ENCODE assay signal across 11 cellular contexts in the genomic region with DNA sequence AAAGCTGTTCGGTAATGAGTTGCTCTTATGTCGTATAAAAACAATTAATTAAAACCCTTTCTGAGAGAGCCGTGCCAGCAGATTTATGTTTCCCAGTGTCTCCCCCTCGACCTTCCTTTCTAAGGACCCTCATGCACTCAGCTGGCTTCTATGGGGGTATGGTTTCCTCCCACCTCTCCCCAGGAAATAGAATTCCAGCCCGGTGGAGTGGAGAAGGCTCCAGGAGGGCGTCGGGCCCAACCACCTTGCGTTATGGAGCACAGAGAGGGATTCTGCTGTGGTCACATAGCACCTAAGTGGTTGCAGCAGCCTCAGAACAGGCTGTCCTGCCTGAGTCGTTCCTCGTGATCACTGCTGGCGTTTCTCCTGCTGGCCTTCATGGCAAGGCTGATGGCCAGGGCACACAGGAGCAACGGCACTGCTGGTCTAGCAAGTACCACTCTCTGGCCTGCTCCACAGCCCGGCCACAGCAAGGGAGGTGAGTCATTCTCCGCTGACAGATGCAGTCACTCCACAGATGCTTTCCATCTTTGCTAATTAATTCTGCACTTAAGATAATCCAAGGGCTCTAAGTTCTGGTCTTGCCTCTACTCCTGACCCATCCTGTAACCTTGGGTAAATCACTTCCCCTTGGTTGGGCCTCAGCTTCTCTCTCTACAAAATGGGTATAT.
A peak's percentile ranks its signal among the peaks of the same experiment; 100 is the strongest.
DNase-seq lines count a peak whose midpoint lies in the region; ATAC-seq and TF ChIP-seq lines count a peak whose summit lies in the region.
"Had no signal": no experiment of that assay in that cellular context is flagged by ENCODE, and none has a peak within 500 bp of the region (broad histone marks: within the 10 kb centered on the region; RNA-seq: fewer than 3 reads in every experiment).

No MANE protein-coding gene starts in this region.

- TF ChIP-seq CTCF in glutamatergic neuron (IDR thresholded peaks at IDR 0.05; ENCODE audit: partially characterized antibody, unreplicated experiment) (no peak), psoas muscle (IDR thresholded peaks at IDR 0.05) (no peak)

- peaks cover 15% of the 10 kb centered on the region for H3K4me1 ChIP-seq in psoas muscle

- peaks cover under 1% of the 10 kb centered on the region for H3K36me3 Mint-ChIP-seq in glutamatergic neuron (ENCODE audit: unreplicated experiment)
- H3K36me3 Mint-ChIP-seq: stimulated activated memory B cell treated with anti-CD40 and anti-IgM and Interleukin-4, amounts not matched to agents 10 μg/mL and 1 μg/mL and 100 μg/mL, for 72 hours had no signal

- peak overlapping the region; percentile 58 for H3K27ac ChIP-seq in psoas muscle

- CTCF ChIA-PET in HEK293T (lab: Yijun Ruan, JAX) = interaction anchor here (0.7 kb wide), 1 partner anchor 18 kb away, joined by 4 read pairs; no protein-coding TSS in a partner anchor

- H3K4me1 Mint-ChIP-seq in glutamatergic neuron (ENCODE audit: low read depth, unreplicated experiment) = peaks cover 8% of the 10 kb centered on the region

- H3K9me3 ChIP-seq in psoas muscle = no peaks in the 10 kb centered on the region

- POLR2A ChIA-PET in HEK293T (lab: Yijun Ruan, JAX) = no interaction called here

- intact Hi-C loops in psoas muscle (cut with DNase I) = no loop called here

- no peaks in the 10 kb centered on the region for H3K36me3 ChIP-seq in psoas muscle (ENCODE audit: insufficient read depth in 1 of 2, low read depth in 1 of 2)

- peak overlapping the region; percentile 28 for H3K27ac Mint-ChIP-seq in glutamatergic neuron (ENCODE audit: unreplicated experiment)
- H3K27ac Mint-ChIP-seq: stimulated activated memory B cell treated with anti-CD40 and anti-IgM and Interleukin-4, amounts not matched to agents 10 μg/mL and 1 μg/mL and 100 μg/mL, for 72 hours had no signal

- DNase-seq in G401 (ENCODE audit: low spot score) (peak; percentile 73), amniotic stem cell (lab: John Stamatoyannopoulos, UW) (peak; percentile 25), glutamatergic neuron (no peak), psoas muscle (peak; percentile 85 to 95), KBM-7 (no peak), HEK293T (ENCODE audit: extremely low spot score) (no peak), NCI-H2196 (lab: John Stamatoyannopoulos, UW; ENCODE audit: unreplicated experiment) (no peak)
- DNase-seq in stimulated activated CD8-positive, alpha-beta memory T cell treated with anti-CD3 and anti-CD28 coated beads, Interleukin-4, amount 100 ng/mL, for 48 hours = no peak

- ATAC-seq in psoas muscle = peak; percentile 98 to 100 (median 98)
- ATAC-seq: HepG2; stimulated activated memory B cell treated with anti-CD40 and anti-IgM and Interleukin-4, amounts not matched to agents 10 μg/mL and 1 μg/mL and 100 μg/mL, for 72 hours had no signal

- WGBS in psoas muscle, 3 donors = 35 to 42% (median 37%) methylated on average over 14 of the region's 14 CpGs

- peaks cover 10% of the 10 kb centered on the region for H3K27me3 Mint-ChIP-seq in glutamatergic neuron (ENCODE audit: unreplicated experiment)

- no peak overlapping the region for H3K4me3 Mint-ChIP-seq in glutamatergic neuron (ENCODE audit: unreplicated experiment)
- H3K4me3 Mint-ChIP-seq: stimulated activated memory B cell treated with anti-CD40 and anti-IgM and Interleukin-4, amounts not matched to agents 10 μg/mL and 1 μg/mL and 100 μg/mL, for 72 hours had no signal

- no peak overlapping the region for H3K4me3 ChIP-seq in psoas muscle
- H3K4me3 ChIP-seq: smooth muscle cell had no signal

- peaks cover 4% of the 10 kb centered on the region for H3K9me3 Mint-ChIP-seq in glutamatergic neuron (ENCODE audit: unreplicated experiment)

- in situ Hi-C loops in G401 (cut with HindIII; ENCODE audit: low sequenced_read_pairs) (no loop called here), KBM-7 (cut with MboI; ENCODE audit: low pct_unique_long_range_greater_than_20kb, low sequenced_read_pairs) (no loop called here)

- H3K27me3 ChIP-seq in psoas muscle (ENCODE audit: insufficient read depth in 3 of 3, low read length in 2 of 3) = no peaks in the 10 kb centered on the region

TF ChIP-seq in HEK293T, 16 proteins besides CTCF, POLR2A, EP300 and RAD21:
- no peak for TF ChIP-seq SP1 (IDR thresholded peaks at IDR 0.05)
- no peak for TF ChIP-seq NFRKB (IDR thresholded peaks at IDR 0.05)
- no peak for TF ChIP-seq SUZ12 (IDR thresholded peaks at IDR 0.05)
- no peak for TF ChIP-seq ZNF384 (IDR thresholded peaks at IDR 0.05)
- TF ChIP-seq ELF4 (IDR thresholded peaks at IDR 0.05) = no peak
- TF ChIP-seq LEF1 (IDR thresholded peaks at IDR 0.05; ENCODE audit: borderline replicate concordance) = no peak
- no peak for TF ChIP-seq HDGF (IDR thresholded peaks at IDR 0.05; ENCODE audit: borderline replicate concordance)
- TF ChIP-seq, protein P1, sequence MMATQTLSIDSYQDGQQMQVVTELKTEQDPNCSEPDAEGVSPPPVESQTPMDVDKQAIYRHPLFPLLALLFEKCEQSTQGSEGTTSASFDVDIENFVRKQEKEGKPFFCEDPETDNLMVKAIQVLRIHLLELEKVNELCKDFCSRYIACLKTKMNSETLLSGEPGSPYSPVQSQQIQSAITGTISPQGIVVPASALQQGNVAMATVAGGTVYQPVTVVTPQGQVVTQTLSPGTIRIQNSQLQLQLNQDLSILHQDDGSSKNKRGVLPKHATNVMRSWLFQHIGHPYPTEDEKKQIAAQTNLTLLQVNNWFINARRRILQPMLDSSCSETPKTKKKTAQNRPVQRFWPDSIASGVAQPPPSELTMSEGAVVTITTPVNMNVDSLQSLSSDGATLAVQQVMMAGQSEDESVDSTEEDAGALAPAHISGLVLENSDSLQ (IDR thresholded peaks at IDR 0.05) = no peak
- TF ChIP-seq FOXK2 (IDR thresholded peaks at IDR 0.05) = no peak
- TF ChIP-seq ARNT (IDR thresholded peaks at IDR 0.05) = no peak

Comparison
In these comparisons a context has a peak if more than half of its experiments do, and no peak if none do; other contexts are left out.
1. DNase-seq: peak in G401 (single experiment), amniotic stem cell (single experiment) and psoas muscle (2 of 2); none in glutamatergic neuron (single experiment), KBM-7 (single experiment), HEK293T (single experiment), stimulated activated CD8-positive, alpha-beta memory T cell treated with anti-CD3 and anti-CD28 coated beads, Interleukin-4, amount 100 ng/mL, for 48 hours (single experiment) and NCI-H2196 (single experiment).